Comparison of ENCODE assay signal across 8 cellular contexts in the genomic region with DNA sequence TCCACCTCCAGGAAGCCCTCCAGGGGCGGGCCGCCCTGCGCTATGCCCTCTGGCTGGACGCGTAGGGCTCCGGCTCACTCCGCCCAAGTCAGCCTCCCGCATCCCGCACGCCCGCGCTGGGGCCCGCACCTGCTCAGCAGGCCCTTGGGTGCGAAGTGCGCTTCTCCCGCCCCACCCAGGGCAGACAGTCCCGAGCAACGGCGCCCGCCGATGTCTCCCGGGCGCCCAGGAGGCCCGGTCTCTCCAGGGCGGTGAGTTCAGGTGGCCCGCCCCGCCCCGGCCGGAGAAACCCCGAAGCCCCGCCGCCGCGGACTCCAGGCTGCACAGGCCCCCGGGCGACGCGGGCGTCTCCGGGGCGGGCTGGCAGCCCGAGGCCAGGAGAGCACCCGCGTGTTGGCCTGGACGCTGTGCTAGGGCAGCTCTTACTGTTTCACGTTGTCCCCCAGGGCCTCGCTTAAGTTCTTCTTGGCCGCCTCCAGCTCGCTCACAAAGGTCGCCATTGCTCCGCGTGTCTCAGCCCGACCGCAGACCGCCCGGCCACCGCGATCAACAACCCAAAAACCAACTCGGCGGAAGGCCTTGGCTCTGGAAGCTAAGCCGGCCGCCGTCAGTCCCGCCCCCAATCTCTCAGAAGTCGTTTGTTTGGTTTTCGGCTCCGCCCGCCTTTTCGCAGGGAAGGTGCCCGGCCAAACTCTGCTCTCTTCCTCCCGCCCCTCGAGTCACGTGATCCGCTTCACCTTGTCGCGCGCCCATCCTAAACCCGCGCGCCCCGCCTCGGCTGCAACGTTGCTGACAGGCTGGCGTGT. TPM values are rescaled to one million over a fixed set of nuclear protein-coding genes. Genes with fewer than 3 reads are reported as not detected.
DNase-seq lines count a peak whose midpoint lies in the region; ATAC-seq, FAIRE-seq and TF ChIP-seq lines count a peak whose summit lies in the region.

A gene with protein sequence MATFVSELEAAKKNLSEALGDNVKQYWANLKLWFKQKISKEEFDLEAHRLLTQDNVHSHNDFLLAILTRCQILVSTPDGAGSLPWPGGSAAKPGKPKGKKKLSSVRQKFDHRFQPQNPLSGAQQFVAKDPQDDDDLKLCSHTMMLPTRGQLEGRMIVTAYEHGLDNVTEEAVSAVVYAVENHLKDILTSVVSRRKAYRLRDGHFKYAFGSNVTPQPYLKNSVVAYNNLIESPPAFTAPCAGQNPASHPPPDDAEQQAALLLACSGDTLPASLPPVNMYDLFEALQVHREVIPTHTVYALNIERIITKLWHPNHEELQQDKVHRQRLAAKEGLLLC (minus strand): TSS at position 531 of the 806 bp plus-strand sequence. CDS start 31 bp downstream, at position 500.

- H3K36me3 ChIP-seq in prostate gland, result no peaks in the 10 kb centered on the region

- WGBS in prostate gland, result under 1% methylated on average over 42 of the region's 84 CpGs

- H3K4me1 ChIP-seq in prostate gland (replicated peaks), result no peaks in the 10 kb centered on the region

- intact Hi-C loops in left ventricle myocardium superior (cut with micrococcal nuclease), result loop anchor here (2.0 kb wide), 1 partner anchor 37 kb away; a partner anchor contains a TSS
- intact Hi-C loops in prostate gland (cut with DNase I), result loop anchor here (2.0 to 10.0 kb wide), 2 partner anchors 35 to 349 kb away; a partner anchor contains a TSS

- H3K27ac ChIP-seq in prostate gland, result peak within 1 kb of the TSS; percentile 86 to 95

- peak within 1 kb of the TSS; percentile 59 to 87 for H3K4me3 ChIP-seq in prostate gland

- H3K27me3 ChIP-seq in prostate gland (replicated peaks; ENCODE audit: insufficient read depth), result no peaks in the 10 kb centered on the region

- DNase-seq in NCI-H187 (lab: John Stamatoyannopoulos, UW), result peak; percentile 99 to 100
- peak; percentile 91 to 100 (median 96) for DNase-seq in T-helper 2 cell
- DNase-seq in anterior cingulate cortex (lab: John Stamatoyannopoulos, UW), result peak; percentile 83 to 99 (median 97)
- peak; percentile 99 for DNase-seq in left ventricle myocardium superior
- DNase-seq in prostate gland (ENCODE audit: low spot score), result peak; percentile 99
- DNase-seq in urothelium cell line (ENCODE audit: low spot score), result peak; percentile 96

- ATAC-seq in GM18498 (IDR thresholded peaks at IDR 0.05; ENCODE audit: unreplicated experiment) (peak; percentile 86), HG02938 (IDR thresholded peaks at IDR 0.05; ENCODE audit: unreplicated experiment) (peak; percentile 92), left ventricle myocardium superior (peak; percentile 97)

- H3K9me3 ChIP-seq in prostate gland, result no peaks in the 10 kb centered on the region

- peak; percentile 68 for TF ChIP-seq POLR2A in prostate gland (IDR thresholded peaks at IDR 0.05)

- peak; percentile 32 for FAIRE-seq in urothelium cell line (lab: Jason Lieb, UNC)

- TF ChIP-seq CTCF in prostate gland (IDR thresholded peaks at IDR 0.05), result peak in 3 of 4 experiments; percentile 42 to 59 (median 47)

RNA-seq across cellular contexts. Expression of the gene that starts here (rescaled TPM):
- 9.6 TPM for total RNA-seq in left ventricle myocardium superior
- 10 to 100 TPM; 14.2 to 19.5 TPM for total RNA-seq in prostate gland

Comparison
In these comparisons a context has a peak if more than half of its experiments do, and no peak if none do; other contexts are left out.
1. Peak in every context shown above with its lines: DNase-seq, ATAC-seq, H3K4me3 ChIP-seq and H3K27ac ChIP-seq.